In the genomic region with DNA sequence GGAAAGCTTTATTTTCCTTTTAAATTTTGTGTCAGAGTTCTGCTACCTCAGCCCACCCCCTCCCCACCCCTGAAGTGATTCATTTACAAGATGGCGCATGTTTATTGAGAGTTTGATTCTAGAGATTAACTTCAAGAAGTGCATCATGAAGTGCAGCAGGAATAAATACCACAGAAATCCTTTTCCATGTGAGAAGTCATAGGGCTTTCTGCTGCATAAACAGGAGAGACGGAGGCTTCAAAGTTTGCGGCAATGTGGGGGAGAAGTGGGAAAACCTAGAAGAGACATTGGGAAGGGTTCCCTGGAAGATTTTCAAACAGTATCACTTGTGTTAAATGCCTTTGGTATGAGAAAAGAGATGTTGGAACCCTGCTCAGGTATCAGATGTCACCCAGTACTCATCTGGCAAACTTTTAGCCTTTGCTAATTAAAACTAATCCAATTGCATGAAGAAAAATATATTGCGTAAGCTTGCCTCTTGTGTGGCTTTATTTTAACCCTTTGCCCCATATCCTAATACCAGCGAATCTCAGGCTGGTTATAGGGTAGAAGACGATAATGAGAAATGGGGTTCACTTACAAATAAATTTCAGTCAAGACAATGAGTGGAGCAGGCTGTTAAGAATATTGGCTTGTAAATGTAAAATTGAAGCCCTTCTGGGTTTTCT, we compare ENCODE assay signal across 1 cellular context.
TF ChIP-seq lines count a peak whose summit lies in the region.

No MANE protein-coding gene starts in this region.

TF ChIP-seq in A549, 52 proteins besides CTCF, POLR2A, EP300 and RAD21:
- no peak for TF ChIP-seq BHLHE40 (IDR thresholded peaks at IDR 0.05; ENCODE audit: low read depth, low read length)
- TF ChIP-seq, protein P1, sequence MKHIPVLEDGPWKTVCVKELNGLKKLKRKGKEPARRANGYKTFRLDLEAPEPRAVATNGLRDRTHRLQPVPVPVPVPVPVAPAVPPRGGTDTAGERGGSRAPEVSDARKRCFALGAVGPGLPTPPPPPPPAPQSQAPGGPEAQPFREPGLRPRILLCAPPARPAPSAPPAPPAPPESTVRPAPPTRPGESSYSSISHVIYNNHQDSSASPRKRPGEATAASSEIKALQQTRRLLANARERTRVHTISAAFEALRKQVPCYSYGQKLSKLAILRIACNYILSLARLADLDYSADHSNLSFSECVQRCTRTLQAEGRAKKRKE (CRISPR knock-in tag; IDR thresholded peaks at IDR 0.05; ENCODE audit: low read depth): no peak
- TF ChIP-seq CEBPB (IDR thresholded peaks at IDR 0.05): peak in 1 of 2 experiments; percentile 31; a peak in 1 of 4 replicates
- TF ChIP-seq, protein P2, sequence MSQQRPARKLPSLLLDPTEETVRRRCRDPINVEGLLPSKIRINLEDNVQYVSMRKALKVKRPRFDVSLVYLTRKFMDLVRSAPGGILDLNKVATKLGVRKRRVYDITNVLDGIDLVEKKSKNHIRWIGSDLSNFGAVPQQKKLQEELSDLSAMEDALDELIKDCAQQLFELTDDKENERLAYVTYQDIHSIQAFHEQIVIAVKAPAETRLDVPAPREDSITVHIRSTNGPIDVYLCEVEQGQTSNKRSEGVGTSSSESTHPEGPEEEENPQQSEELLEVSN (IDR thresholded peaks at IDR 0.05; ENCODE audit: borderline replicate concordance, low read depth): no peak
- no peak for TF ChIP-seq EHMT2 (IDR thresholded peaks at IDR 0.05; ENCODE audit: low read depth)
- no peak for TF ChIP-seq RCOR1 (IDR thresholded peaks at IDR 0.05; ENCODE audit: low read depth, low read length)
- TF ChIP-seq, protein P3, sequence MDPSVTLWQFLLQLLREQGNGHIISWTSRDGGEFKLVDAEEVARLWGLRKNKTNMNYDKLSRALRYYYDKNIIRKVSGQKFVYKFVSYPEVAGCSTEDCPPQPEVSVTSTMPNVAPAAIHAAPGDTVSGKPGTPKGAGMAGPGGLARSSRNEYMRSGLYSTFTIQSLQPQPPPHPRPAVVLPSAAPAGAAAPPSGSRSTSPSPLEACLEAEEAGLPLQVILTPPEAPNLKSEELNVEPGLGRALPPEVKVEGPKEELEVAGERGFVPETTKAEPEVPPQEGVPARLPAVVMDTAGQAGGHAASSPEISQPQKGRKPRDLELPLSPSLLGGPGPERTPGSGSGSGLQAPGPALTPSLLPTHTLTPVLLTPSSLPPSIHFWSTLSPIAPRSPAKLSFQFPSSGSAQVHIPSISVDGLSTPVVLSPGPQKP (IDR thresholded peaks at IDR 0.05; ENCODE audit: low read depth, low read length): no peak
TF ChIP-seq in A549: peak in this region for 1.
